1 cellular context compared by ENCODE assay signal in genomic region chrX:48923771-48924170, GRCh38.
TF ChIP-seq lines count a peak whose summit lies in the region.

No MANE protein-coding gene starts in this region.

TF ChIP-seq in H1, 55 proteins besides CTCF, POLR2A, EP300 and RAD21:
- no peak for TF ChIP-seq NRF1 (IDR thresholded peaks at IDR 0.05; ENCODE audit: low read depth, low read length)
- no peak for TF ChIP-seq KDM1A (IDR thresholded peaks at IDR 0.05; ENCODE audit: borderline replicate concordance, low read length)
- no peak for TF ChIP-seq ZNF274 (IDR thresholded peaks at IDR 0.05; ENCODE audit: borderline replicate concordance, extremely low read depth, low read length)
